ENCODE assay signal across 36 cellular contexts in genomic region chr10:95049919-95050318, GRCh38. TPM values are rescaled to one million over a fixed set of nuclear protein-coding genes. Genes with fewer than 3 reads are reported as not detected.
"Had no signal": no experiment of that assay in that cellular context is flagged by ENCODE, and none has a peak within 500 bp of the region (broad histone marks: within the 10 kb centered on the region; RNA-seq: fewer than 3 reads in every experiment).

No MANE protein-coding gene starts in this region.

- H3K4me3 Mint-ChIP-seq: activated B cell treated with CpG ODN at 0.5 μM for 24 hours; activated CD4-positive, alpha-beta memory T cell treated with anti-CD3 and anti-CD28 coated beads for 36 hours; activated CD4-positive, alpha-beta T cell treated with anti-CD3 and anti-CD28 coated beads for 36 hours; activated CD4-positive, alpha-beta T cell treated with anti-CD3 and anti-CD28 coated beads, Interleukin-2, amount 10 ng/mL, durations not matched to agents 24 days and 14 days; activated CD8-positive, alpha-beta memory T cell treated with anti-CD3 and anti-CD28 coated beads, Interleukin-2, amount 10 ng/mL, durations not matched to agents 7 days and 5 days; activated CD8-positive, alpha-beta T cell treated with anti-CD3 and anti-CD28 coated beads, Interleukin-2, amount 10 ng/mL, durations not matched to agents 7 days and 5 days; activated naive CD4-positive, alpha-beta T cell treated with anti-CD3 and anti-CD28 coated beads for 36 hours; activated naive CD4-positive, alpha-beta T cell treated with anti-CD3 and anti-CD28 coated beads, Interleukin-2, amount 50 U/mL, for 24 hours; activated naive CD8-positive, alpha-beta T cell treated with anti-CD3 and anti-CD28 coated beads for 36 hours; activated naive CD8-positive, alpha-beta T cell treated with anti-CD3 and anti-CD28 coated beads, Interleukin-2, amount 50 U/mL, for 24 hours; activated T-helper 1 cell treated with anti-CD3 and anti-CD28 coated beads, Interleukin-12 subunit alpha, Interleukin-12 subunit beta, Interleukin-2, Interleukin-4 antibody, amounts not matched to agents 30 ng/mL and 10 ng/mL and 1 ng/mL, durations not matched to agents 14 hours and 24 hours and 36 hours; effector memory CD8-positive, alpha-beta T cell; T-helper 17 cell; T-helper 2 cell treated with Interferon-gamma antibody and Interleukin-4, amounts not matched to agents 5 μg/mL and 100 μg/mL, for 36 hours had no signal

- H3K4me1 ChIP-seq: adrenal gland, body of pancreas, esophagus muscularis mucosa, foreskin keratinocyte, gastrocnemius medialis had no signal

- H3K27ac ChIP-seq: adrenal gland, body of pancreas, esophagus muscularis mucosa, foreskin keratinocyte, gastrocnemius medialis, WERI-Rb-1 had no signal

- H3K27me3 ChIP-seq: adrenal gland, body of pancreas, esophagus muscularis mucosa, foreskin keratinocyte, gastrocnemius medialis had no signal

- H3K27ac Mint-ChIP-seq: activated B cell treated with CpG ODN at 0.5 μM for 24 hours; activated CD4-positive, alpha-beta memory T cell treated with anti-CD3 and anti-CD28 coated beads for 36 hours; activated CD4-positive, alpha-beta T cell treated with anti-CD3 and anti-CD28 coated beads for 36 hours; activated CD4-positive, alpha-beta T cell treated with anti-CD3 and anti-CD28 coated beads, Interleukin-2, amount 10 ng/mL, durations not matched to agents 24 days and 14 days; activated CD8-positive, alpha-beta memory T cell treated with anti-CD3 and anti-CD28 coated beads, Interleukin-2, amount 10 ng/mL, durations not matched to agents 7 days and 5 days; activated CD8-positive, alpha-beta T cell treated with anti-CD3 and anti-CD28 coated beads, Interleukin-2, amount 10 ng/mL, durations not matched to agents 7 days and 5 days; activated naive CD4-positive, alpha-beta T cell treated with anti-CD3 and anti-CD28 coated beads for 36 hours; activated naive CD4-positive, alpha-beta T cell treated with anti-CD3 and anti-CD28 coated beads, Interleukin-2, amount 50 U/mL, for 24 hours; activated naive CD8-positive, alpha-beta T cell treated with anti-CD3 and anti-CD28 coated beads for 36 hours; activated naive CD8-positive, alpha-beta T cell treated with anti-CD3 and anti-CD28 coated beads, Interleukin-2, amount 50 U/mL, for 24 hours; activated T-helper 1 cell treated with anti-CD3 and anti-CD28 coated beads, Interleukin-12 subunit alpha, Interleukin-12 subunit beta, Interleukin-2, Interleukin-4 antibody, amounts not matched to agents 30 ng/mL and 10 ng/mL and 1 ng/mL, durations not matched to agents 14 hours and 24 hours and 36 hours; activated T-helper 2 cell treated with anti-CD3 and anti-CD28 coated beads, Interferon-gamma antibody, Interleukin-2, Interleukin-4, amounts not matched to agents 10 μg/mL and 5 μg/mL and 100 μg/mL, durations not matched to agents 14 hours and 24 hours and 36 hours; effector memory CD8-positive, alpha-beta T cell; T-helper 17 cell; T-helper 2 cell treated with Interferon-gamma antibody and Interleukin-4, amounts not matched to agents 5 μg/mL and 100 μg/mL, for 36 hours had no signal

- H3K36me3 Mint-ChIP-seq: activated CD4-positive, alpha-beta memory T cell treated with anti-CD3 and anti-CD28 coated beads for 36 hours; activated CD8-positive, alpha-beta memory T cell treated with anti-CD3 and anti-CD28 coated beads, Interleukin-2, amount 10 ng/mL, durations not matched to agents 7 days and 5 days; activated naive CD4-positive, alpha-beta T cell treated with anti-CD3 and anti-CD28 coated beads, Interleukin-2, amount 50 U/mL, for 24 hours had no signal

- ATAC-seq: activated CD4-positive, alpha-beta T cell treated with anti-CD3 and anti-CD28 coated beads for 36 hours; activated CD4-positive, CD25-positive, alpha-beta regulatory T cell treated with anti-CD3 and anti-CD28 coated beads, Interleukin-2, amount 50 U/mL, for 24 hours; activated CD8-positive, alpha-beta memory T cell treated with anti-CD3 and anti-CD28 coated beads, Interleukin-2, amount 10 ng/mL, durations not matched to agents 7 days and 5 days; activated CD8-positive, alpha-beta T cell treated with anti-CD3 and anti-CD28 coated beads, Interleukin-2, amount 10 ng/mL, durations not matched to agents 7 days and 5 days; activated naive CD8-positive, alpha-beta T cell treated with anti-CD3 and anti-CD28 coated beads, Interleukin-2, amount 50 U/mL, for 24 hours; body of pancreas; effector memory CD8-positive, alpha-beta T cell; foreskin keratinocyte; gastrocnemius medialis; T-helper 17 cell had no signal

- H3K4me3 ChIP-seq: adrenal gland, body of pancreas, esophagus muscularis mucosa, gastrocnemius medialis had no signal

- H3K4me1 Mint-ChIP-seq: activated B cell treated with CpG ODN at 0.5 μM for 24 hours; activated CD4-positive, alpha-beta T cell treated with anti-CD3 and anti-CD28 coated beads for 36 hours; activated CD4-positive, alpha-beta T cell treated with anti-CD3 and anti-CD28 coated beads, Interleukin-2, amount 10 ng/mL, durations not matched to agents 24 days and 14 days; activated CD8-positive, alpha-beta memory T cell treated with anti-CD3 and anti-CD28 coated beads, Interleukin-2, amount 10 ng/mL, durations not matched to agents 7 days and 5 days; activated naive CD4-positive, alpha-beta T cell treated with anti-CD3 and anti-CD28 coated beads, Interleukin-2, amount 50 U/mL, for 24 hours; activated naive CD8-positive, alpha-beta T cell treated with anti-CD3 and anti-CD28 coated beads for 36 hours; activated naive CD8-positive, alpha-beta T cell treated with anti-CD3 and anti-CD28 coated beads, Interleukin-2, amount 50 U/mL, for 24 hours; T-helper 17 cell had no signal

- H3K36me3 ChIP-seq: adrenal gland, esophagus muscularis mucosa, gastrocnemius medialis, WERI-Rb-1 had no signal

- H3K27me3 Mint-ChIP-seq: activated B cell treated with CpG ODN at 0.5 μM for 24 hours; activated CD4-positive, alpha-beta memory T cell treated with anti-CD3 and anti-CD28 coated beads for 36 hours; activated CD4-positive, alpha-beta T cell treated with anti-CD3 and anti-CD28 coated beads for 36 hours; activated CD4-positive, alpha-beta T cell treated with anti-CD3 and anti-CD28 coated beads, Interleukin-2, amount 10 ng/mL, durations not matched to agents 24 days and 14 days; activated CD8-positive, alpha-beta memory T cell treated with anti-CD3 and anti-CD28 coated beads, Interleukin-2, amount 10 ng/mL, durations not matched to agents 7 days and 5 days; activated naive CD4-positive, alpha-beta T cell treated with anti-CD3 and anti-CD28 coated beads, Interleukin-2, amount 50 U/mL, for 24 hours; activated naive CD8-positive, alpha-beta T cell treated with anti-CD3 and anti-CD28 coated beads for 36 hours; activated naive CD8-positive, alpha-beta T cell treated with anti-CD3 and anti-CD28 coated beads, Interleukin-2, amount 50 U/mL, for 24 hours; effector memory CD8-positive, alpha-beta T cell; T-helper 17 cell had no signal

- DNase-seq: activated B cell treated with CpG ODN at 0.5 μM for 24 hours; activated CD4-positive, alpha-beta memory T cell treated with anti-CD3 and anti-CD28 coated beads for 36 hours; activated CD4-positive, alpha-beta T cell treated with anti-CD3 and anti-CD28 coated beads for 36 hours; activated CD4-positive, alpha-beta T cell treated with anti-CD3 and anti-CD28 coated beads, Interleukin-2, amount 10 ng/mL, durations not matched to agents 24 days and 14 days; activated CD8-positive, alpha-beta memory T cell treated with anti-CD3 and anti-CD28 coated beads, Interleukin-2, amount 10 ng/mL, durations not matched to agents 7 days and 5 days; activated CD8-positive, alpha-beta memory T cell treated with anti-CD3 and anti-CD28 coated beads, Interleukin-2, amount 50 U/mL, for 4 hours; activated CD8-positive, alpha-beta T cell treated with anti-CD3 and anti-CD28 coated beads, Interleukin-2, amount 10 ng/mL, durations not matched to agents 7 days and 5 days; activated effector memory CD4-positive, alpha-beta T cell treated with anti-CD3 and anti-CD28 coated beads, Interleukin-2, amount 50 U/mL, for 16 hours; activated naive CD4-positive, alpha-beta T cell treated with anti-CD3 and anti-CD28 coated beads for 36 hours; activated naive CD8-positive, alpha-beta T cell treated with anti-CD3 and anti-CD28 coated beads for 36 hours; activated naive CD8-positive, alpha-beta T cell treated with anti-CD3 and anti-CD28 coated beads, Interleukin-2, amount 50 U/mL, for 24 hours; activated T-cell treated with anti-CD3 and anti-CD28 coated beads, Interleukin-2, amount 50 U/mL, for 1 hour; activated T-cell treated with anti-CD3 and anti-CD28 coated beads, Interleukin-2, amount 50 U/mL, for 48 hours; adrenal gland; amygdala; aorta; body of pancreas; caudate nucleus; cortex of kidney; dermis blood vessel endothelial cell; effector CD4-positive, alpha-beta T cell; effector memory CD8-positive, alpha-beta T cell; erythroblast; foreskin keratinocyte; gastrocnemius medialis; T-helper 1 cell; T-helper 17 cell; T1000; WERI-Rb-1 had no signal

- H3K9me3 ChIP-seq: adrenal gland, body of pancreas, gastrocnemius medialis had no signal

- H3K9me3 Mint-ChIP-seq: activated CD4-positive, alpha-beta T cell treated with anti-CD3 and anti-CD28 coated beads, Interleukin-2, amount 10 ng/mL, durations not matched to agents 24 days and 14 days; activated T-helper 1 cell treated with anti-CD3 and anti-CD28 coated beads, Interleukin-12 subunit alpha, Interleukin-12 subunit beta, Interleukin-2, Interleukin-4 antibody, amounts not matched to agents 30 ng/mL and 10 ng/mL and 1 ng/mL, durations not matched to agents 14 hours and 24 hours and 36 hours; activated T-helper 2 cell treated with anti-CD3 and anti-CD28 coated beads, Interferon-gamma antibody, Interleukin-2, Interleukin-4, amounts not matched to agents 10 μg/mL and 5 μg/mL and 100 μg/mL, durations not matched to agents 14 hours and 24 hours and 36 hours had no signal

RNA-seq across cellular contexts. Expression of gene CYP2C8, which starts 19.4 kb away (rescaled TPM):
- total RNA-seq: activated CD4-positive, alpha-beta memory T cell treated with anti-CD3 and anti-CD28 coated beads for 36 hours; activated CD4-positive, alpha-beta T cell treated with anti-CD3 and anti-CD28 coated beads, Interleukin-2, amount 10 ng/mL, durations not matched to agents 24 days and 14 days; activated CD8-positive, alpha-beta memory T cell treated with anti-CD3 and anti-CD28 coated beads, Interleukin-2, amount 10 ng/mL, durations not matched to agents 7 days and 5 days; activated CD8-positive, alpha-beta T cell treated with anti-CD3 and anti-CD28 coated beads, Interleukin-2, amount 10 ng/mL, durations not matched to agents 7 days and 5 days; activated naive CD4-positive, alpha-beta T cell treated with anti-CD3 and anti-CD28 coated beads for 36 hours; activated T-helper 1 cell treated with anti-CD3 and anti-CD28 coated beads, Interleukin-12 subunit alpha, Interleukin-12 subunit beta, Interleukin-2, Interleukin-4 antibody, amounts not matched to agents 30 ng/mL and 10 ng/mL and 1 ng/mL, durations not matched to agents 14 hours and 24 hours and 36 hours; chondrocyte; esophagus muscularis mucosa had no signal
- polyA plus RNA-seq: foreskin keratinocyte had no signal
